Comparison of ENCODE assay signal across 20 cellular contexts in genomic region chr10:71461917-71462641, GRCh38.
DNase-seq lines count a peak whose midpoint lies in the region; ATAC-seq, FAIRE-seq and TF ChIP-seq lines count a peak whose summit lies in the region.
"Had no signal": no experiment of that assay in that cellular context is flagged by ENCODE, and none has a peak within 500 bp of the region (broad histone marks: within the 10 kb centered on the region; RNA-seq: fewer than 3 reads in every experiment).

No MANE protein-coding gene starts in this region.

- intact Hi-C loops in HepG2 (cut with micrococcal nuclease; ENCODE audit: unreplicated experiment): no loop called here

- H3K4me3 ChIP-seq in liver (ENCODE audit: low read depth in 1 of 3, low read length in 3 of 3) (no peak overlapping the region), HepG2 (replicated peaks in 1 of 3; ENCODE audit: insufficient read depth in 1 of 3, low read depth in 2 of 3, low read length in 3 of 3) (no peak overlapping the region)
- H3K4me3 ChIP-seq: GM23248, HAP-1, MG63 had no signal

- no peaks in the 10 kb centered on the region for H3K36me3 Mint-ChIP-seq in mesothelial cell of epicardium

- no peak for TF ChIP-seq CTCF in liver (IDR thresholded peaks at IDR 0.05; ENCODE audit: low read depth, low read length, missing input control)
- TF ChIP-seq CTCF in HepG2 (CRISPR knock-in tag; IDR thresholded peaks at IDR 0.05): no peak
- TF ChIP-seq CTCF in mesothelial cell of epicardium (IDR thresholded peaks at IDR 0.05; ENCODE audit: unreplicated experiment): no peak

- 63% methylated on average over 19 of the region's 19 CpGs for WGBS in liver
- 19% methylated on average over 6 of the region's 19 CpGs for WGBS in HepG2 (ENCODE audit: low lambda C conversion rate)

- no peak for TF ChIP-seq POLR2A in HepG2 (IDR thresholded peaks at IDR 0.05; ENCODE audit: insufficient read depth in 1 of 2, low read depth in 2 of 2, low read length in 2 of 2)

- TF ChIP-seq RAD21 in liver (IDR thresholded peaks at IDR 0.05) (no peak), HepG2 (CRISPR knock-in tag; IDR thresholded peaks at IDR 0.05) (no peak)

- CTCF ChIA-PET in HepG2 (lab: Yijun Ruan, JAX; ENCODE audit: low intra/inter-chr PET ratio, low total read pairs): no interaction called here

- no peaks in the 10 kb centered on the region for H3K79me2 ChIP-seq in HepG2 (ENCODE audit: insufficient read depth, low read length)

- H3K9me3 ChIP-seq in liver (ENCODE audit: control insufficient read depth in 4 of 4, low read length in 3 of 4) (no peaks in the 10 kb centered on the region), HepG2 (ENCODE audit: low read length) (no peaks in the 10 kb centered on the region)
- H3K9me3 ChIP-seq: HAP-1, MG63 had no signal

- in situ Hi-C loops in HepG2 (cut with HindIII; ENCODE audit: extremely low pct_ligation_motif_present, low pct_unique_long_range_greater_than_20kb): no loop called here

- no peak for ATAC-seq in HepG2
- ATAC-seq in HG03439 (IDR thresholded peaks at IDR 0.05; ENCODE audit: unreplicated experiment): no peak
- ATAC-seq in GM21619 (IDR thresholded peaks at IDR 0.05; ENCODE audit: unreplicated experiment): no peak
- ATAC-seq: SK-N-SH treated with all-trans-retinoic acid at 6 μM for 48 hours had no signal

- no peak for TF ChIP-seq EP300 in HepG2 (IDR thresholded peaks at IDR 0.05; ENCODE audit: low read depth in 2 of 2, low read length in 2 of 2)
- no peak for TF ChIP-seq EP300 in HepG2 (CRISPR knock-in tag; IDR thresholded peaks at IDR 0.05; ENCODE audit: borderline replicate concordance)

- no peaks in the 10 kb centered on the region for H3K9me3 Mint-ChIP-seq in mesothelial cell of epicardium
- H3K9me3 Mint-ChIP-seq: CD4-positive, alpha-beta T cell had no signal

- H3K4me2 ChIP-seq in HepG2 (ENCODE audit: low read depth, low read length): no peak overlapping the region

- H3K27ac ChIP-seq in liver (ENCODE audit: low read depth in 1 of 2, low read length in 2 of 2) (peak overlapping the region in 1 of 2 donors; percentile 52), HepG2 (ENCODE audit: extremely low read length, insufficient read depth, low read length) (no peak overlapping the region)
- H3K27ac ChIP-seq: GM23248 had no signal

- H3K9ac ChIP-seq in liver (ENCODE audit: low read depth in 1 of 2, low read length in 2 of 2) (no peak overlapping the region), HepG2 (ENCODE audit: insufficient read depth, low read depth, low read length) (no peak overlapping the region)
- H3K9ac ChIP-seq: GM23248 had no signal

- no peak overlapping the region for H2AFZ ChIP-seq in HepG2 (ENCODE audit: low read length)
- H2AFZ ChIP-seq: GM23248 had no signal

- H3K36me3 ChIP-seq in liver (ENCODE audit: control insufficient read depth in 4 of 4, insufficient read depth in 3 of 4, low read depth in 1 of 4, low read length in 3 of 4): no peaks in the 10 kb centered on the region
- H3K36me3 ChIP-seq in HepG2 (replicated peaks in 1 of 2; ENCODE audit: control insufficient read depth in 1 of 2, insufficient read depth in 2 of 2, low read length in 2 of 2): no peaks in the 10 kb centered on the region
- H3K36me3 ChIP-seq: HAP-1, MG63 had no signal

- BruUV-seq in HepG2 (replicated peaks; lab: Mats Ljungman, UMichigan): no TSS peak

- no peak for FAIRE-seq in HepG2 (lab: Jason Lieb, UNC)
- FAIRE-seq: A204.1 had no signal

- H3K4me3 Mint-ChIP-seq in mesothelial cell of epicardium: no peak overlapping the region
- H3K4me3 Mint-ChIP-seq: CD4-positive, alpha-beta T cell had no signal

- no peak for DNase-seq in HepG2 (ENCODE audit: low spot score)
- peak; percentile 83 for DNase-seq in NCI-H748 (lab: John Stamatoyannopoulos, UW; ENCODE audit: unreplicated experiment)
- peak; percentile 63 for DNase-seq in cerebellum (ENCODE audit: low spot score)
- no peak for DNase-seq in mesothelial cell of epicardium (ENCODE audit: low spot score in 2 of 2, unreplicated experiment in 2 of 2)
- no peak for DNase-seq in kidney tubule cell (ENCODE audit: low spot score)
- DNase-seq: CD4-positive, alpha-beta T cell; GM23248; IMR-90; Kasumi-1; MG63; NCI-H1092; NCI-H2227 treated with DMSO at 0.1 percent for 48 hours; SIG-M5; T-helper 1 cell had no signal

- peaks cover 20% of the 10 kb centered on the region for H3K27me3 Mint-ChIP-seq in mesothelial cell of epicardium (ENCODE audit: low read depth)
- H3K27me3 Mint-ChIP-seq: CD4-positive, alpha-beta T cell had no signal

- no peaks in the 10 kb centered on the region for H4K20me1 ChIP-seq in HepG2 (ENCODE audit: insufficient read depth, low read length)

- peaks cover 2% of the 10 kb centered on the region for H3K4me1 Mint-ChIP-seq in mesothelial cell of epicardium

- H3K4me1 ChIP-seq in liver (ENCODE audit: control insufficient read depth in 4 of 4, insufficient read depth in 4 of 4, low read length in 3 of 4): peaks cover 3 to 17% (median 11%) of the 10 kb centered on the region in 4 donors
- no peaks in the 10 kb centered on the region for H3K4me1 ChIP-seq in HepG2 (ENCODE audit: insufficient read depth, low read length)
- H3K4me1 ChIP-seq: HAP-1 had no signal

- H3K27me3 ChIP-seq in liver (ENCODE audit: control insufficient read depth in 4 of 4, insufficient read depth in 4 of 4, low read length in 3 of 4) (no peaks in the 10 kb centered on the region), HepG2 (ENCODE audit: control insufficient read depth in 1 of 2, insufficient read depth in 2 of 2, low read length in 2 of 2) (peaks cover 7 to 63% of the 10 kb centered on the region in 2 experiments; a peak in 3 of 5 replicates)
- H3K27me3 ChIP-seq: MG63 had no signal

- H3K27ac Mint-ChIP-seq in mesothelial cell of epicardium: no peak overlapping the region
- H3K27ac Mint-ChIP-seq: CD4-positive, alpha-beta T cell had no signal

- POLR2A ChIA-PET in HepG2 (lab: Yijun Ruan, JAX): no interaction called here

TF ChIP-seq in liver, 16 proteins besides CTCF, POLR2A, EP300 and RAD21 (continues in another document):
- no peak for TF ChIP-seq GABPA (IDR thresholded peaks at IDR 0.05 in 1 of 2, conservative IDR thresholded peaks at IDR 0.05 in 1 of 2)
- no peak for TF ChIP-seq NR2F2 (IDR thresholded peaks at IDR 0.05)
- peak; percentile 49 for TF ChIP-seq REST (IDR thresholded peaks at IDR 0.05)
- TF ChIP-seq RXRA (IDR thresholded peaks at IDR 0.05): peak in 1 of 2 donors; percentile 93

TF ChIP-seq in HepG2, 621 proteins besides CTCF, POLR2A, EP300 and RAD21 (continues in another document):
- TF ChIP-seq, protein P1, sequence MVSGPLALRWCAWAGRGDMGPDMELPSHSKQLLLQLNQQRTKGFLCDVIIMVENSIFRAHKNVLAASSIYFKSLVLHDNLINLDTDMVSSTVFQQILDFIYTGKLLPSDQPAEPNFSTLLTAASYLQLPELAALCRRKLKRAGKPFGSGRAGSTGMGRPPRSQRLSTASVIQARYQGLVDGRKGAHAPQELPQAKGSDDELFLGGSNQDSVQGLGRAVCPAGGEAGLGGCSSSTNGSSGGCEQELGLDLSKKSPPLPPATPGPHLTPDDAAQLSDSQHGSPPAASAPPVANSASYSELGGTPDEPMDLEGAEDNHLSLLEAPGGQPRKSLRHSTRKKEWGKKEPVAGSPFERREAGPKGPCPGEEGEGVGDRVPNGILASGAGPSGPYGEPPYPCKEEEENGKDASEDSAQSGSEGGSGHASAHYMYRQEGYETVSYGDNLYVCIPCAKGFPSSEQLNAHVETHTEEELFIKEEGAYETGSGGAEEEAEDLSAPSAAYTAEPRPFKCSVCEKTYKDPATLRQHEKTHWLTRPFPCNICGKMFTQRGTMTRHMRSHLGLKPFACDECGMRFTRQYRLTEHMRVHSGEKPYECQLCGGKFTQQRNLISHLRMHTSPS (CRISPR knock-in tag; IDR thresholded peaks at IDR 0.05; ENCODE audit: low read depth): no peak
- TF ChIP-seq ZMYM4 (CRISPR knock-in tag; IDR thresholded peaks at IDR 0.05) (no peak), GPBP1L1 (CRISPR knock-in tag; IDR thresholded peaks at IDR 0.05) (no peak), MED13 (CRISPR knock-in tag; IDR thresholded peaks at IDR 0.05) (no peak), ZNF292 (CRISPR knock-in tag; IDR thresholded peaks at IDR 0.05; ENCODE audit: borderline replicate concordance, low read depth) (no peak), CSRNP1 (CRISPR knock-in tag; IDR thresholded peaks at IDR 0.05) (no peak), ZNF224 (CRISPR knock-in tag; IDR thresholded peaks at IDR 0.05) (no peak), LCORL (IDR thresholded peaks at IDR 0.05) (no peak), LCORL (CRISPR knock-in tag; IDR thresholded peaks at IDR 0.05) (no peak), ZSCAN5A (CRISPR knock-in tag; IDR thresholded peaks at IDR 0.05; ENCODE audit: borderline replicate concordance) (no peak)

Comparison
In these comparisons a context has a peak if more than half of its experiments do, and no peak if none do; other contexts are left out.
1. DNase-seq: peak in NCI-H748 (single experiment) and cerebellum (single experiment); none in HepG2 (single experiment), mesothelial cell of epicardium (0 of 2) and kidney tubule cell (single experiment).